12 cellular contexts compared by ENCODE assay signal in genomic region chr11:114076974-114077373, GRCh38. TPM values are rescaled to one million over a fixed set of nuclear protein-coding genes. Genes with fewer than 3 reads are reported as not detected.
DNase-seq lines count a peak whose midpoint lies in the region; ATAC-seq and TF ChIP-seq lines count a peak whose summit lies in the region.
"Had no signal": no experiment of that assay in that cellular context is flagged by ENCODE, and none has a peak within 500 bp of the region (broad histone marks: within the 10 kb centered on the region; RNA-seq: fewer than 3 reads in every experiment).

No MANE protein-coding gene starts in this region.

- H2AFZ ChIP-seq in Loucy (ENCODE audit: low read length) = no peak overlapping the region

- H4K20me1 ChIP-seq in Loucy (ENCODE audit: insufficient read depth, low read length, poor library complexity, severe bottlenecking) = no peaks in the 10 kb centered on the region

- H3K9me3 ChIP-seq in CD8-positive, alpha-beta memory T cell (ENCODE audit: low read length) = no peaks in the 10 kb centered on the region
- no peaks in the 10 kb centered on the region for H3K9me3 ChIP-seq in Loucy (ENCODE audit: insufficient read depth, low read depth, low read length)

- no peaks in the 10 kb centered on the region for H3K27me3 Mint-ChIP-seq in CD8-positive, alpha-beta memory T cell
- H3K27me3 Mint-ChIP-seq in naive thymus-derived CD8-positive, alpha-beta T cell = peaks cover 0 to 4% (median 2%) of the 10 kb centered on the region in 5 donors

- no peak for DNase-seq in CD8-positive, alpha-beta memory T cell
- no peak for DNase-seq in naive thymus-derived CD8-positive, alpha-beta T cell
- DNase-seq in hypothalamus (lab: John Stamatoyannopoulos, UW) (no peak), LoVo (ENCODE audit: low spot score) (no peak)
- DNase-seq: foreskin melanocyte; NCI-H2171 treated with DMSO at 0.1 percent for 48 hours; stimulated activated CD4-positive, alpha-beta T cell treated with anti-CD3 and anti-CD28 coated beads, Interleukin-4, amount 100 ng/mL, for 24 hours had no signal

- TF ChIP-seq CTCF in Loucy (conservative IDR thresholded peaks at IDR 0.05; ENCODE audit: low read length) = no peak

- peak overlapping the region; percentile 81 to 98 (median 89) for H3K4me3 Mint-ChIP-seq in CD8-positive, alpha-beta memory T cell
- H3K4me3 Mint-ChIP-seq in naive thymus-derived CD8-positive, alpha-beta T cell = peak overlapping the region; percentile 55 to 92 (median 74)

- POLR2A ChIA-PET in CD8-positive, alpha-beta memory T cell (lab: Charles Lee) = no interaction called here
- POLR2A ChIA-PET in naive thymus-derived CD8-positive, alpha-beta T cell (lab: Charles Lee) = interaction anchor here (0.8 kb wide), 1 partner anchor 31 kb away, joined by 3 read pairs; no protein-coding TSS in a partner anchor

- peak overlapping the region; percentile 76 for H3K4me2 ChIP-seq in Loucy (ENCODE audit: low read depth, low read length, poor library complexity, severe bottlenecking)

- no peaks in the 10 kb centered on the region for H3K36me3 ChIP-seq in CD8-positive, alpha-beta memory T cell (ENCODE audit: insufficient read depth, low read length)
- H3K36me3 ChIP-seq in Loucy (ENCODE audit: insufficient read depth, low read length) = no peaks in the 10 kb centered on the region

- peak overlapping the region; percentile 95 to 99 (median 98) for H3K27ac Mint-ChIP-seq in CD8-positive, alpha-beta memory T cell
- H3K27ac Mint-ChIP-seq in naive thymus-derived CD8-positive, alpha-beta T cell = peak overlapping the region in 9 of 10 donors; percentile 35 to 92 (median 82)

- H3F3A ChIP-seq in Loucy (ENCODE audit: low read depth) = 0 out of 2 replicates have a peak, but pooled peaks cover 2% of the 10 kb centered on the region

- H3K4me1 Mint-ChIP-seq in CD8-positive, alpha-beta memory T cell = peaks cover 85 to 91% (median 87%) of the 10 kb centered on the region in 3 donors
- peaks cover 50 to 91% (median 73%) of the 10 kb centered on the region in 4 donors for H3K4me1 Mint-ChIP-seq in naive thymus-derived CD8-positive, alpha-beta T cell

- H3K27ac ChIP-seq in CD8-positive, alpha-beta memory T cell (ENCODE audit: low read depth, low read length) = peak overlapping the region; percentile 14

- H3K9me3 Mint-ChIP-seq in CD8-positive, alpha-beta memory T cell = no peaks in the 10 kb centered on the region
- peaks cover 0 to 1% (median 0%) of the 10 kb centered on the region in 9 donors for H3K9me3 Mint-ChIP-seq in naive thymus-derived CD8-positive, alpha-beta T cell

- H3K79me2 ChIP-seq in Loucy (ENCODE audit: insufficient read depth, low read length) = peaks cover 11% of the 10 kb centered on the region; the same call in 1 of the 2 replicates

- H3K27me3 ChIP-seq in CD8-positive, alpha-beta memory T cell (ENCODE audit: insufficient read depth, low read length, poor library complexity, severe bottlenecking) = no peaks in the 10 kb centered on the region
- no peaks in the 10 kb centered on the region for H3K27me3 ChIP-seq in Loucy (ENCODE audit: insufficient read depth, low read length, poor library complexity, severe bottlenecking)

- no peak overlapping the region for H3K4me3 ChIP-seq in CD8-positive, alpha-beta memory T cell (ENCODE audit: low read length)
- H3K4me3 ChIP-seq in Loucy (ENCODE audit: low read length, poor library complexity, severe bottlenecking) = peak overlapping the region; percentile 63

- H3K4me1 ChIP-seq in CD8-positive, alpha-beta memory T cell (ENCODE audit: insufficient read depth, low read length) = peaks cover 54% of the 10 kb centered on the region
- peaks cover 91% of the 10 kb centered on the region for H3K4me1 ChIP-seq in Loucy (ENCODE audit: insufficient read depth, low read length, poor library complexity, severe bottlenecking)

- peaks cover 0 to 13% (median 0%) of the 10 kb centered on the region in 3 donors for H3K36me3 Mint-ChIP-seq in CD8-positive, alpha-beta memory T cell
- H3K36me3 Mint-ChIP-seq in naive thymus-derived CD8-positive, alpha-beta T cell = no peaks in the 10 kb centered on the region

- CTCF ChIA-PET in CD8-positive, alpha-beta memory T cell (lab: Charles Lee) = interaction anchor here (1.0 kb wide), 1 partner anchor 16 kb away, joined by 3 read pairs; no protein-coding TSS in a partner anchor

- ATAC-seq in SK-N-SH treated with all-trans-retinoic acid at 6 μM for 48 hours = peak; percentile 44
- no peak for ATAC-seq in naive thymus-derived CD8-positive, alpha-beta T cell
- no peak for ATAC-seq in HG02678 (IDR thresholded peaks at IDR 0.05; ENCODE audit: unreplicated experiment)
- no peak for ATAC-seq in HG03097 (IDR thresholded peaks at IDR 0.05; ENCODE audit: low FRiP score, unreplicated experiment)

- peak overlapping the region; percentile 91 for H3K9ac ChIP-seq in Loucy (ENCODE audit: low read depth, low read length, poor library complexity, severe bottlenecking)

- H3K9me2 ChIP-seq in Loucy (replicated peaks; ENCODE audit: low read depth, low read length) = no peaks in the 10 kb centered on the region

TF ChIP-seq in SK-N-SH treated with all-trans-retinoic acid at 6 μM for 48 hours, 23 proteins besides CTCF, POLR2A, EP300 and RAD21:
- TF ChIP-seq ESRRG (CRISPR knock-in tag; IDR thresholded peaks at IDR 0.05) = no peak
- no peak for TF ChIP-seq POU6F1 (CRISPR knock-in tag; IDR thresholded peaks at IDR 0.05; ENCODE audit: borderline replicate concordance, low read depth)
- TF ChIP-seq GLIS3 (CRISPR knock-in tag; IDR thresholded peaks at IDR 0.05) = no peak
- no peak for TF ChIP-seq TSHZ2 (CRISPR knock-in tag; IDR thresholded peaks at IDR 0.05)
- no peak for TF ChIP-seq ISL1 (CRISPR knock-in tag; IDR thresholded peaks at IDR 0.05)
- no peak for TF ChIP-seq PPARA (CRISPR knock-in tag; IDR thresholded peaks at IDR 0.05; ENCODE audit: borderline replicate concordance)
- no peak for TF ChIP-seq CSDC2 (CRISPR knock-in tag; IDR thresholded peaks at IDR 0.05)
- TF ChIP-seq TCF4 (CRISPR knock-in tag; IDR thresholded peaks at IDR 0.05; ENCODE audit: borderline replicate concordance) = peak; percentile 47
- no peak for TF ChIP-seq ARNTL (CRISPR knock-in tag; IDR thresholded peaks at IDR 0.05; ENCODE audit: borderline replicate concordance, low read depth)

RNA-seq across cellular contexts. Expression of gene ZBTB16, which starts 17.5 kb away (rescaled TPM):
- 1 to 10 TPM; 2.1 to 2.2 TPM for total RNA-seq in CD8-positive, alpha-beta memory T cell
- 71.9 TPM for polyA plus RNA-seq in CD8-positive, alpha-beta memory T cell
- 1 to 10 TPM; 1.3 to 2.5 TPM for total RNA-seq in naive thymus-derived CD8-positive, alpha-beta T cell
- 1 to 10 TPM in 2 of 3 donors, under 1 TPM in 1; 0.21 to 7.5 (median 4.4) TPM for polyA plus RNA-seq in naive thymus-derived CD8-positive, alpha-beta T cell
- total RNA-seq: G401 had no signal
